In genomic region chr3:197093871-197094270, GRCh38 we compare ENCODE assay signal across 17 cellular contexts.
DNase-seq lines count a peak whose midpoint lies in the region; ATAC-seq, FAIRE-seq and TF ChIP-seq lines count a peak whose summit lies in the region.
"Had no signal": no experiment of that assay in that cellular context is flagged by ENCODE, and none has a peak within 500 bp of the region (broad histone marks: within the 10 kb centered on the region; RNA-seq: fewer than 3 reads in every experiment).

No MANE protein-coding gene starts in this region.

- peak; percentile 37 for DNase-seq in DMS 273 (lab: John Stamatoyannopoulos, UW; ENCODE audit: unreplicated experiment)
- DNase-seq in K562 (ENCODE audit: extremely low read depth in 1 of 4, low spot score in 3 of 4) = no peak
- no peak for DNase-seq in nephron progenitor cell
- no peak for DNase-seq in SKM-1 treated with dmso at 0.1 percent for 144 hours (lab: John Stamatoyannopoulos, UW; ENCODE audit: unreplicated experiment)
- no peak for DNase-seq in left lung
- DNase-seq in hepatocyte (ENCODE audit: low spot score) = no peak
- DNase-seq: CD4-positive, alpha-beta memory T cell; H7; KBM-7; NCI-H187; NCI-H69; OCI-M1; SHP77 had no signal

- CTCF ChIA-PET in HEK293 (lab: Yijun Ruan, JAX) = no interaction called here
- CTCF ChIA-PET in K562 (lab: Yijun Ruan, JAX; ENCODE audit: low intra/inter-chr PET ratio) = no interaction called here

- no peaks in the 10 kb centered on the region for H3K27me3 Mint-ChIP-seq in nephron progenitor cell (ENCODE audit: low read depth, poor library complexity)
- H3K27me3 Mint-ChIP-seq: CD4-positive, alpha-beta memory T cell had no signal

- POLR2A ChIA-PET in HEK293 (lab: Yijun Ruan, JAX) = no interaction called here
- POLR2A ChIA-PET in K562 (lab: Yijun Ruan, JAX) = no interaction called here

- peaks cover 47% of the 10 kb centered on the region for H3K36me3 Mint-ChIP-seq in nephron progenitor cell (ENCODE audit: low read depth)

- H3K4me3 Mint-ChIP-seq in nephron progenitor cell = no peak overlapping the region
- H3K4me3 Mint-ChIP-seq: CD4-positive, alpha-beta memory T cell had no signal

- no peaks in the 10 kb centered on the region for H3K9me3 ChIP-seq in HEK293 (ENCODE audit: control insufficient read depth, insufficient read depth, low read depth, low read length)
- H3K9me3 ChIP-seq in K562 (replicated peaks; ENCODE audit: control insufficient read depth, insufficient read depth, low read depth, low read length) = no peaks in the 10 kb centered on the region
- no peaks in the 10 kb centered on the region for H3K9me3 ChIP-seq in left lung
- H3K9me3 ChIP-seq in hepatocyte (ENCODE audit: low read depth) = no peaks in the 10 kb centered on the region
- H3K9me3 ChIP-seq: BLaER1 had no signal

- TF ChIP-seq CTCF in HEK293 (tag by site-specific recombination; IDR thresholded peaks at IDR 0.05) = no peak
- no peak for TF ChIP-seq CTCF in K562 (IDR thresholded peaks at IDR 0.05 in 2 of 3, conservative IDR thresholded peaks at IDR 0.05 in 1 of 3; ENCODE audit: insufficient read depth in 2 of 3, low read depth in 1 of 3, low read length in 3 of 3)
- no peak for TF ChIP-seq CTCF in nephron progenitor cell (IDR thresholded peaks at IDR 0.05)
- TF ChIP-seq CTCF in left lung (IDR thresholded peaks at IDR 0.05) = no peak
- no peak for TF ChIP-seq CTCF in hepatocyte (IDR thresholded peaks at IDR 0.05; ENCODE audit: poor library complexity)

- H3K4me2 ChIP-seq in K562 (ENCODE audit: insufficient read depth, low read length) (no peak overlapping the region), hepatocyte (no peak overlapping the region)
- H3K4me2 ChIP-seq: BLaER1 had no signal

- H3K9me2 ChIP-seq in hepatocyte (replicated peaks; ENCODE audit: insufficient read depth) = no peaks in the 10 kb centered on the region

- BruUV-seq in K562 (replicated peaks; lab: Mats Ljungman, UMichigan) = no TSS peak

- no peak for TF ChIP-seq RAD21 in K562 (CRISPR knock-in tag; conservative IDR thresholded peaks at IDR 0.05 in 1 of 2, IDR thresholded peaks at IDR 0.05 in 1 of 2)

- no peak for FAIRE-seq in K562 (lab: Jason Lieb, UNC)

- H3K9me3 Mint-ChIP-seq in nephron progenitor cell = no peaks in the 10 kb centered on the region
- H3K9me3 Mint-ChIP-seq: CD4-positive, alpha-beta memory T cell had no signal

- H3K27ac ChIP-seq in HEK293 (ENCODE audit: extremely low read depth, low read depth, low read length) = no peak overlapping the region
- no peak overlapping the region for H3K27ac ChIP-seq in K562 (ENCODE audit: extremely low read depth, low read depth, low read length)
- H3K27ac ChIP-seq in left lung = no peak overlapping the region
- no peak overlapping the region for H3K27ac ChIP-seq in hepatocyte
- H3K27ac ChIP-seq: BLaER1, SK-N-MC had no signal

- H3K36me3 ChIP-seq in HEK293 (ENCODE audit: control insufficient read depth in 2 of 2, insufficient read depth in 1 of 2, low read length in 2 of 2) = peaks cover 0 to under 1% of the 10 kb centered on the region in 2 experiments; a peak in 2 of 3 replicates
- peaks cover 7% of the 10 kb centered on the region for H3K36me3 ChIP-seq in K562 (ENCODE audit: control insufficient read depth, insufficient read depth, low read length)
- peaks cover 0 to 4% of the 10 kb centered on the region in 2 donors for H3K36me3 ChIP-seq in left lung
- H3K36me3 ChIP-seq in hepatocyte (replicated peaks; ENCODE audit: insufficient read depth, low read depth) = no peaks in the 10 kb centered on the region

- H3K27ac Mint-ChIP-seq in nephron progenitor cell = peak overlapping the region; percentile 43

- intact Hi-C loops in K562 (cut with micrococcal nuclease) = no loop called here
- intact Hi-C loops in left lung (cut with DNase I) = no loop called here

- H4K20me1 ChIP-seq in K562 (replicated peaks; ENCODE audit: control insufficient read depth, insufficient read depth, low read length) = no peaks in the 10 kb centered on the region
- peaks cover under 1% of the 10 kb centered on the region for H4K20me1 ChIP-seq in hepatocyte (ENCODE audit: insufficient read depth, poor library complexity, severe bottlenecking)
- H4K20me1 ChIP-seq: BLaER1 had no signal

- H3K79me2 ChIP-seq in K562 (ENCODE audit: control insufficient read depth, insufficient read depth, low read length) (no peaks in the 10 kb centered on the region), hepatocyte (no peaks in the 10 kb centered on the region)

- H3K9ac ChIP-seq in K562 (ENCODE audit: insufficient read depth in 1 of 2, low read depth in 2 of 2, low read length in 2 of 2) = no peak overlapping the region
- H3K9ac ChIP-seq: BLaER1 had no signal

- H3K4me1 ChIP-seq in HEK293 (ENCODE audit: control insufficient read depth, insufficient read depth, low read length) = no peaks in the 10 kb centered on the region
- no peaks in the 10 kb centered on the region for H3K4me1 ChIP-seq in K562 (replicated peaks in 1 of 2; ENCODE audit: control insufficient read depth in 2 of 2, insufficient read depth in 2 of 2, low read length in 2 of 2)
- no peaks in the 10 kb centered on the region for H3K4me1 ChIP-seq in left lung
- no peaks in the 10 kb centered on the region for H3K4me1 ChIP-seq in hepatocyte (ENCODE audit: insufficient read depth)

- H3K4me3 ChIP-seq in HEK293 (ENCODE audit: low read depth, low read length) (no peak overlapping the region), K562 (no peak overlapping the region), left lung (no peak overlapping the region), hepatocyte (no peak overlapping the region)
- H3K4me3 ChIP-seq: BLaER1, SK-N-MC had no signal

- ATAC-seq in K562 (peak; percentile 55), HG02678 (IDR thresholded peaks at IDR 0.05; ENCODE audit: unreplicated experiment) (no peak), left lung (no peak)

- 42% methylated on average over 1 of the region's 1 CpG for WGBS in K562 (ENCODE audit: insufficient coverage, low coverage, missing lambda C conversion rate)
- 79% methylated on average over 1 of the region's 1 CpG for WGBS in hepatocyte (ENCODE audit: low lambda C conversion rate, missing lambda C conversion rate)

- no peaks in the 10 kb centered on the region for H3K27me3 ChIP-seq in K562 (ENCODE audit: control insufficient read depth in 2 of 2, insufficient read depth in 2 of 2, low read length in 2 of 2)
- H3K27me3 ChIP-seq in left lung = no peaks in the 10 kb centered on the region
- H3K27me3 ChIP-seq in hepatocyte = no peaks in the 10 kb centered on the region
- H3K27me3 ChIP-seq: BLaER1 had no signal

- no peak for TF ChIP-seq POLR2A in K562 (conservative IDR thresholded peaks at IDR 0.05)

- peaks cover 2% of the 10 kb centered on the region for H3K4me1 Mint-ChIP-seq in nephron progenitor cell

- in situ Hi-C loops in K562 (cut with MboI) = no loop called here

- no peak for TF ChIP-seq EP300 in K562 (IDR thresholded peaks at IDR 0.05; ENCODE audit: low read length)

- no peak overlapping the region for H2AFZ ChIP-seq in K562 (ENCODE audit: low read depth, low read length)
- H2AFZ ChIP-seq in hepatocyte = no peak overlapping the region

- H3K9me1 ChIP-seq in K562 (ENCODE audit: control insufficient read depth, insufficient read depth, low read length) = no peaks in the 10 kb centered on the region

TF ChIP-seq in HEK293, 187 proteins besides CTCF, POLR2A, EP300 and RAD21:
- TF ChIP-seq ZBTB48 (tag by site-specific recombination; IDR thresholded peaks at IDR 0.05) (no peak), SCRT2 (tag by site-specific recombination; IDR thresholded peaks at IDR 0.05) (peak; percentile 3; the same call in 1 of the 2 replicates)
TF ChIP-seq in HEK293: peak in this region for 1.

TF ChIP-seq in K562, 482 proteins besides CTCF, POLR2A, EP300 and RAD21:
- TF ChIP-seq ZNF239 (CRISPR knock-in tag; IDR thresholded peaks at IDR 0.05) = no peak
- peak; percentile 32; the same call in 1 of the 2 replicates for TF ChIP-seq USF2 (CRISPR knock-in tag; IDR thresholded peaks at IDR 0.05)
- 0 out of 2 replicates have a peak, but pooled peaks have one; percentile 32 for TF ChIP-seq TFE3 (CRISPR knock-in tag; IDR thresholded peaks at IDR 0.05)
